ENCODE assay signal across 1 cellular context in the genomic region with DNA sequence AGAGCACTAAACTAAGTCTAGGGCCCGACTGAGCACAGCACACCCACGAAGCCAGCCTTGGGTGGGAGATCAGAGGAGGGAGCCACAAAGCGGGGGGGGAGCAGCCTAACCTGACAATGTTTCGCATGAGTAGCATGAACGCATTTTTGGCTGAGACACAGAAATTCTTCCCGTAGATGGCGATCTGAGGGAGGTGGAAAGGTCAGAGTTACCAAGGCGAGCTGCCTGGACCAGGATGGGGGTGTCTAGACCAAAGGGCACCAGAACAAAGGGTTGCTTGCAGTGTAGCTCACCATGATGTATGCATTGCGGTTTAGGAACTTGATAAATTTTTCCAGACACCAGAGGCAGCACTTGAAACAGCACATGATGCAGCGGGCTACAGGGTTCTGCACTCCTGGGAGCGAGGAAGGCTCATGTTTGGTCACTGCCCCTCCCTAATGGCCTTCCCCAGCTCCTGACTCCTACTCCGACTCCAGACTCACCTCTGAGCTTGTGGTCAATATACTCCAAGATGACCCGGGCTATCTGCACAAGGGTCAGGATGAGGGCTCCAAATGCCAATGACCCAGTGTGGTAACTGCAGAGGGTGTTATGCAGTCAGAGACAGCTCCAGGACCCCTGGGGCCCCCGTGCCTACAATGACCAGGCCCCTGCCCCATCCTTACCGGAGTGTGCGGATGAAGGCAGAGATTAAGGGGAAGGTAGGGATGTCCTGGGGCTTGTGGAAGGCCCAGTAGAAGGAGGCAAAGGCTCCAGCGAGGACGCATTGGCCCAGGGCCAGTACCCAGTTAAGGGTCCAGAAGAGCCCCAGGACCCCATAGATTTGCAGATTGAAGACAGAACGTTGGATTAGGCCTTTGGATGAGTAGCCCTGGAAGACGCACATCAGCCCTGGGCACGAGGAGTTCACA.
A peak's percentile ranks its signal among the peaks of the same experiment; 100 is the strongest.
TF ChIP-seq lines count a peak whose summit lies in the region.

No MANE protein-coding gene starts in this region.

TF ChIP-seq in HepG2, 621 proteins besides CTCF, POLR2A, EP300 and RAD21 (continued from another document and continues in another):
- TF ChIP-seq ZNF564 (CRISPR knock-in tag; IDR thresholded peaks at IDR 0.05): 0 out of 2 replicates have a peak, but pooled peaks have one; percentile 3
- TF ChIP-seq SAP130 (CRISPR knock-in tag; IDR thresholded peaks at IDR 0.05; ENCODE audit: low read depth): peak; percentile 96
- TF ChIP-seq, protein P1, sequence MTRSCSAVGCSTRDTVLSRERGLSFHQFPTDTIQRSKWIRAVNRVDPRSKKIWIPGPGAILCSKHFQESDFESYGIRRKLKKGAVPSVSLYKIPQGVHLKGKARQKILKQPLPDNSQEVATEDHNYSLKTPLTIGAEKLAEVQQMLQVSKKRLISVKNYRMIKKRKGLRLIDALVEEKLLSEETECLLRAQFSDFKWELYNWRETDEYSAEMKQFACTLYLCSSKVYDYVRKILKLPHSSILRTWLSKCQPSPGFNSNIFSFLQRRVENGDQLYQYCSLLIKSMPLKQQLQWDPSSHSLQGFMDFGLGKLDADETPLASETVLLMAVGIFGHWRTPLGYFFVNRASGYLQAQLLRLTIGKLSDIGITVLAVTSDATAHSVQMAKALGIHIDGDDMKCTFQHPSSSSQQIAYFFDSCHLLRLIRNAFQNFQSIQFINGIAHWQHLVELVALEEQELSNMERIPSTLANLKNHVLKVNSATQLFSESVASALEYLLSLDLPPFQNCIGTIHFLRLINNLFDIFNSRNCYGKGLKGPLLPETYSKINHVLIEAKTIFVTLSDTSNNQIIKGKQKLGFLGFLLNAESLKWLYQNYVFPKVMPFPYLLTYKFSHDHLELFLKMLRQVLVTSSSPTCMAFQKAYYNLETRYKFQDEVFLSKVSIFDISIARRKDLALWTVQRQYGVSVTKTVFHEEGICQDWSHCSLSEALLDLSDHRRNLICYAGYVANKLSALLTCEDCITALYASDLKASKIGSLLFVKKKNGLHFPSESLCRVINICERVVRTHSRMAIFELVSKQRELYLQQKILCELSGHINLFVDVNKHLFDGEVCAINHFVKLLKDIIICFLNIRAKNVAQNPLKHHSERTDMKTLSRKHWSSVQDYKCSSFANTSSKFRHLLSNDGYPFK (CRISPR knock-in tag; IDR thresholded peaks at IDR 0.05; ENCODE audit: borderline replicate concordance): peak; percentile 20; the same call in 1 of the 2 replicates
- 0 out of 2 replicates have a peak, but pooled peaks have one; percentile 49 for TF ChIP-seq ETV6 (CRISPR knock-in tag; conservative IDR thresholded peaks at IDR 0.05)
- TF ChIP-seq ZNF382 (CRISPR knock-in tag; IDR thresholded peaks at IDR 0.05; ENCODE audit: borderline replicate concordance): no peak
- TF ChIP-seq ZNF296 (CRISPR knock-in tag; conservative IDR thresholded peaks at IDR 0.05): peak; percentile 91
- 0 out of 2 replicates have a peak, but pooled peaks have one; percentile 11 for TF ChIP-seq ZNF556 (CRISPR knock-in tag; IDR thresholded peaks at IDR 0.05; ENCODE audit: borderline replicate concordance)
- TF ChIP-seq, protein P2, sequence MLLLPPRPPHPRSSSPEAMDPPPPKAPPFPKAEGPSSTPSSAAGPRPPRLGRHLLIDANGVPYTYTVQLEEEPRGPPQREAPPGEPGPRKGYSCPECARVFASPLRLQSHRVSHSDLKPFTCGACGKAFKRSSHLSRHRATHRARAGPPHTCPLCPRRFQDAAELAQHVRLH (CRISPR knock-in tag; IDR thresholded peaks at IDR 0.05; ENCODE audit: borderline replicate concordance, low read depth): 0 out of 2 replicates have a peak, but pooled peaks have one; percentile 34
- no peak for TF ChIP-seq ZBTB8A (CRISPR knock-in tag; IDR thresholded peaks at IDR 0.05; ENCODE audit: borderline replicate concordance, low read depth)
- TF ChIP-seq TBX2 (CRISPR knock-in tag; IDR thresholded peaks at IDR 0.05; ENCODE audit: borderline replicate concordance): peak; percentile 96
- TF ChIP-seq TAF15 (IDR thresholded peaks at IDR 0.05; ENCODE audit: low read depth, low read length, poor library complexity, severe bottlenecking): no peak
- TF ChIP-seq, protein P3, sequence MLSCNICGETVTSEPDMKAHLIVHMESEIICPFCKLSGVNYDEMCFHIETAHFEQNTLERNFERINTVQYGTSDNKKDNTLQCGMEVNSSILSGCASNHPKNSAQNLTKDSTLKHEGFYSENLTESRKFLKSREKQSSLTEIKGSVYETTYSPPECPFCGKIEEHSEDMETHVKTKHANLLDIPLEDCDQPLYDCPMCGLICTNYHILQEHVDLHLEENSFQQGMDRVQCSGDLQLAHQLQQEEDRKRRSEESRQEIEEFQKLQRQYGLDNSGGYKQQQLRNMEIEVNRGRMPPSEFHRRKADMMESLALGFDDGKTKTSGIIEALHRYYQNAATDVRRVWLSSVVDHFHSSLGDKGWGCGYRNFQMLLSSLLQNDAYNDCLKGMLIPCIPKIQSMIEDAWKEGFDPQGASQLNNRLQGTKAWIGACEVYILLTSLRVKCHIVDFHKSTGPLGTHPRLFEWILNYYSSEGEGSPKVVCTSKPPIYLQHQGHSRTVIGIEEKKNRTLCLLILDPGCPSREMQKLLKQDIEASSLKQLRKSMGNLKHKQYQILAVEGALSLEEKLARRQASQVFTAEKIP (CRISPR knock-in tag; IDR thresholded peaks at IDR 0.05; ENCODE audit: borderline replicate concordance): no peak
- TF ChIP-seq, protein P4, sequence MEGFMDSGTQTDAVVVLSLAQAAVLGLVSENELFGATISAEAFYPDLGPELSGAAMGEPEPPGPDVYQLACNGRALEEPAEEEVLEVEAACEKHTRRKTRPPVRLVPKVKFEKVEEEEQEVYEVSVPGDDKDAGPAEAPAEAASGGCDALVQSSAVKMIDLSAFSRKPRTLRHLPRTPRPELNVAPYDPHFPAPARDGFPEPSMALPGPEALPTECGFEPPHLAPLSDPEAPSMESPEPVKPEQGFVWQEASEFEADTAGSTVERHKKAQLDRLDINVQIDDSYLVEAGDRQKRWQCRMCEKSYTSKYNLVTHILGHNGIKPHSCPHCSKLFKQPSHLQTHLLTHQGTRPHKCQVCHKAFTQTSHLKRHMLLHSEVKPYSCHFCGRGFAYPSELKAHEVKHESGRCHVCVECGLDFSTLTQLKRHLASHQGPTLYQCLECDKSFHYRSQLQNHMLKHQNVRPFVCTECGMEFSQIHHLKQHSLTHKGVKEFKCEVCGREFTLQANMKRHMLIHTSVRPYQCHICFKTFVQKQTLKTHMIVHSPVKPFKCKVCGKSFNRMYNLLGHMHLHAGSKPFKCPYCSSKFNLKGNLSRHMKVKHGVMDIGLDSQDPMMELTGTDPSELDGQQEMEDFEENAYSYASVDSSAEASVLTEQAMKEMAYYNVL (CRISPR knock-in tag; IDR thresholded peaks at IDR 0.05; ENCODE audit: borderline replicate concordance): no peak
- TF ChIP-seq, protein P5, sequence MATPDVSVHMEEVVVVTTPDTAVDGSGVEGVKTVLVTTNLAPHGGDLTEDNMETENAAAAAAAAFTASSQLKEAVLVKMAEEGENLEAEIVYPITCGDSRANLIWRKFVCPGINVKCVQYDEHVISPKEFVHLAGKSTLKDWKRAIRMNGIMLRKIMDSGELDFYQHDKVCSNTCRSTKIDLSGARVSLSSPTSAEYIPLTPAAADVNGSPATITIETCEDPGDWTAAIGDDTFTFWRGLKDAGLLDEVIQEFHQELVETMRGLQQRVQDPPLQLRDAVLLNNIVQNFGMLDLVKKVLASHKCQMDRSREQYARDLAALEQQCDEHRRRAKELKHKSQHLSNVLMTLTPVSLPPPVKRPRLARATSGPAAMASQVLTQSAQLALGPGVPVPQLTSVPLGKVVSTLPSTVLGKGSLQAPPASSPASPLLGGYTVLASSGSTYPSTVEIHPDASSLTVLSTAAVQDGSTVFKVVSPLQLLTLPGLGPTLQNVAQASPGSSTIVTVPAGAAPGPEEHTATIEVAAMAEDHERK (CRISPR knock-in tag; IDR thresholded peaks at IDR 0.05; ENCODE audit: low read depth): no peak
- TF ChIP-seq SP5 (CRISPR knock-in tag; IDR thresholded peaks at IDR 0.05; ENCODE audit: borderline replicate concordance, low read depth): peak; percentile 79; the same call in 1 of the 2 replicates
- no peak for TF ChIP-seq ZNF180 (CRISPR knock-in tag; IDR thresholded peaks at IDR 0.05; ENCODE audit: borderline replicate concordance, low read depth)
- no peak; the same call in 1 of the 2 replicates for TF ChIP-seq SMC3 (IDR thresholded peaks at IDR 0.05; ENCODE audit: low read length)
- TF ChIP-seq, protein P6, sequence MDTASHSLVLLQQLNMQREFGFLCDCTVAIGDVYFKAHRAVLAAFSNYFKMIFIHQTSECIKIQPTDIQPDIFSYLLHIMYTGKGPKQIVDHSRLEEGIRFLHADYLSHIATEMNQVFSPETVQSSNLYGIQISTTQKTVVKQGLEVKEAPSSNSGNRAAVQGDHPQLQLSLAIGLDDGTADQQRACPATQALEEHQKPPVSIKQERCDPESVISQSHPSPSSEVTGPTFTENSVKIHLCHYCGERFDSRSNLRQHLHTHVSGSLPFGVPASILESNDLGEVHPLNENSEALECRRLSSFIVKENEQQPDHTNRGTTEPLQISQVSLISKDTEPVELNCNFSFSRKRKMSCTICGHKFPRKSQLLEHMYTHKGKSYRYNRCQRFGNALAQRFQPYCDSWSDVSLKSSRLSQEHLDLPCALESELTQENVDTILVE (CRISPR knock-in tag; IDR thresholded peaks at IDR 0.05): peak; percentile 81
- peak; percentile 78 for TF ChIP-seq RBM39 (IDR thresholded peaks at IDR 0.05; ENCODE audit: low read depth, low read length, poor library complexity, severe bottlenecking)
- TF ChIP-seq HOXD1 (CRISPR knock-in tag; IDR thresholded peaks at IDR 0.05): no peak; the same call in 1 of the 2 replicates
- TF ChIP-seq ZNF790 (CRISPR knock-in tag; IDR thresholded peaks at IDR 0.05; ENCODE audit: borderline replicate concordance): no peak; the same call in 1 of the 2 replicates
- TF ChIP-seq KAT7 (CRISPR knock-in tag; IDR thresholded peaks at IDR 0.05; ENCODE audit: borderline replicate concordance): no peak
- TF ChIP-seq CBX2 (IDR thresholded peaks at IDR 0.05; ENCODE audit: low read depth, low read length): no peak
- no peak for TF ChIP-seq CBX2 (CRISPR knock-in tag; IDR thresholded peaks at IDR 0.05; ENCODE audit: low read depth)
- TF ChIP-seq ZFAT (CRISPR knock-in tag; conservative IDR thresholded peaks at IDR 0.05): no peak
- TF ChIP-seq, protein P7, sequence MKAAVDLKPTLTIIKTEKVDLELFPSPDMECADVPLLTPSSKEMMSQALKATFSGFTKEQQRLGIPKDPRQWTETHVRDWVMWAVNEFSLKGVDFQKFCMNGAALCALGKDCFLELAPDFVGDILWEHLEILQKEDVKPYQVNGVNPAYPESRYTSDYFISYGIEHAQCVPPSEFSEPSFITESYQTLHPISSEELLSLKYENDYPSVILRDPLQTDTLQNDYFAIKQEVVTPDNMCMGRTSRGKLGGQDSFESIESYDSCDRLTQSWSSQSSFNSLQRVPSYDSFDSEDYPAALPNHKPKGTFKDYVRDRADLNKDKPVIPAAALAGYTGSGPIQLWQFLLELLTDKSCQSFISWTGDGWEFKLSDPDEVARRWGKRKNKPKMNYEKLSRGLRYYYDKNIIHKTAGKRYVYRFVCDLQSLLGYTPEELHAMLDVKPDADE (CRISPR knock-in tag; IDR thresholded peaks at IDR 0.05): no peak
- TF ChIP-seq, protein P8, sequence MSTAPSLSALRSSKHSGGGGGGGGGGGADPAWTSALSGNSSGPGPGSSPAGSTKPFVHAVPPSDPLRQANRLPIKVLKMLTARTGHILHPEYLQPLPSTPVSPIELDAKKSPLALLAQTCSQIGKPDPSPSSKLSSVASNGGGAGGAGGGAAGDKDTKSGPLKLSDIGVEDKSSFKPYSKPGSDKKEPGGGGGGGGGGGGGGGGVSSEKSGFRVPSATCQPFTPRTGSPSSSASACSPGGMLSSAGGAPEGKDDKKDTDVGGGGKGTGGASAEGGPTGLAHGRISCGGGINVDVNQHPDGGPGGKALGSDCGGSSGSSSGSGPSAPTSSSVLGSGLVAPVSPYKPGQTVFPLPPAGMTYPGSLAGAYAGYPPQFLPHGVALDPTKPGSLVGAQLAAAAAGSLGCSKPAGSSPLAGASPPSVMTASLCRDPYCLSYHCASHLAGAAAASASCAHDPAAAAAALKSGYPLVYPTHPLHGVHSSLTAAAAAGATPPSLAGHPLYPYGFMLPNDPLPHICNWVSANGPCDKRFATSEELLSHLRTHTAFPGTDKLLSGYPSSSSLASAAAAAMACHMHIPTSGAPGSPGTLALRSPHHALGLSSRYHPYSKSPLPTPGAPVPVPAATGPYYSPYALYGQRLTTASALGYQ (CRISPR knock-in tag; IDR thresholded peaks at IDR 0.05): peak; percentile 93
- no peak; the same call in 1 of the 2 replicates for TF ChIP-seq NAIF1 (CRISPR knock-in tag; IDR thresholded peaks at IDR 0.05; ENCODE audit: borderline replicate concordance)
- TF ChIP-seq, protein P9, sequence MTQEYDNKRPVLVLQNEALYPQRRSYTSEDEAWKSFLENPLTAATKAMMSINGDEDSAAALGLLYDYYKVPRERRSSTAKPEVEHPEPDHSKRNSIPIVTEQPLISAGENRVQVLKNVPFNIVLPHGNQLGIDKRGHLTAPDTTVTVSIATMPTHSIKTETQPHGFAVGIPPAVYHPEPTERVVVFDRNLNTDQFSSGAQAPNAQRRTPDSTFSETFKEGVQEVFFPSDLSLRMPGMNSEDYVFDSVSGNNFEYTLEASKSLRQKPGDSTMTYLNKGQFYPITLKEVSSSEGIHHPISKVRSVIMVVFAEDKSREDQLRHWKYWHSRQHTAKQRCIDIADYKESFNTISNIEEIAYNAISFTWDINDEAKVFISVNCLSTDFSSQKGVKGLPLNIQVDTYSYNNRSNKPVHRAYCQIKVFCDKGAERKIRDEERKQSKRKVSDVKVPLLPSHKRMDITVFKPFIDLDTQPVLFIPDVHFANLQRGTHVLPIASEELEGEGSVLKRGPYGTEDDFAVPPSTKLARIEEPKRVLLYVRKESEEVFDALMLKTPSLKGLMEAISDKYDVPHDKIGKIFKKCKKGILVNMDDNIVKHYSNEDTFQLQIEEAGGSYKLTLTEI (CRISPR knock-in tag; conservative IDR thresholded peaks at IDR 0.05): no peak
- TF ChIP-seq MTA3 (CRISPR knock-in tag; IDR thresholded peaks at IDR 0.05): no peak
- TF ChIP-seq PCBP2 (optimal IDR thresholded peaks at IDR 0.05; ENCODE audit: low read depth, low read length, poor library complexity, severe bottlenecking): no peak
- TF ChIP-seq, protein P10, sequence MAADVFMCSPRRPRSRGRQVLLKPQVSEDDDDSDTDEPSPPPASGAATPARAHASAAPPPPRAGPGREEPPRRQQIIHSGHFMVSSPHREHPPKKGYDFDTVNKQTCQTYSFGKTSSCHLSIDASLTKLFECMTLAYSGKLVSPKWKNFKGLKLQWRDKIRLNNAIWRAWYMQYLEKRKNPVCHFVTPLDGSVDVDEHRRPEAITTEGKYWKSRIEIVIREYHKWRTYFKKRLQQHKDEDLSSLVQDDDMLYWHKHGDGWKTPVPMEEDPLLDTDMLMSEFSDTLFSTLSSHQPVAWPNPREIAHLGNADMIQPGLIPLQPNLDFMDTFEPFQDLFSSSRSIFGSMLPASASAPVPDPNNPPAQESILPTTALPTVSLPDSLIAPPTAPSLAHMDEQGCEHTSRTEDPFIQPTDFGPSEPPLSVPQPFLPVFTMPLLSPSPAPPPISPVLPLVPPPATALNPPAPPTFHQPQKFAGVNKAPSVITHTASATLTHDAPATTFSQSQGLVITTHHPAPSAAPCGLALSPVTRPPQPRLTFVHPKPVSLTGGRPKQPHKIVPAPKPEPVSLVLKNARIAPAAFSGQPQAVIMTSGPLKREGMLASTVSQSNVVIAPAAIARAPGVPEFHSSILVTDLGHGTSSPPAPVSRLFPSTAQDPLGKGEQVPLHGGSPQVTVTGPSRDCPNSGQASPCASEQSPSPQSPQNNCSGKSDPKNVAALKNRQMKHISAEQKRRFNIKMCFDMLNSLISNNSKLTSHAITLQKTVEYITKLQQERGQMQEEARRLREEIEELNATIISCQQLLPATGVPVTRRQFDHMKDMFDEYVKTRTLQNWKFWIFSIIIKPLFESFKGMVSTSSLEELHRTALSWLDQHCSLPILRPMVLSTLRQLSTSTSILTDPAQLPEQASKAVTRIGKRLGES (CRISPR knock-in tag; IDR thresholded peaks at IDR 0.05; ENCODE audit: borderline replicate concordance): peak; percentile 41; the same call in 1 of the 2 replicates
